Comparison of ENCODE assay signal across 22 cellular contexts in the genomic region with DNA sequence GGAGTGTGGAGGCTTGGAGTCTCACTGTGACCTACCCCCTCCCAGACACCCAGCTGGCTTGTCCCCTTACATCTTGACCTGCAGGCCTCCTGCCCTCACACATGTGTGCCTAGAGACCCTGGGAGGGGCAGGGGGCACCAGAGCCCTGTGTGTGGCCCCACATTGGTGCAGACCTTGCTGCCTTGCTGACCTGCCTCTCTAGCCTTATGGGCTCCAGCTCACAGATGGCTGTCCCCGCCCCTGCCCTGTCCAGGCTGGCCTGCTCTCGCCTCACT. TPM values are rescaled to one million over a fixed set of nuclear protein-coding genes. Genes with fewer than 3 reads are reported as not detected.
"Had no signal": no experiment of that assay in that cellular context is flagged by ENCODE, and none has a peak within 500 bp of the region (broad histone marks: within the 10 kb centered on the region; RNA-seq: fewer than 3 reads in every experiment).

No MANE protein-coding gene starts in this region.

- H3K4me3 ChIP-seq: heart left ventricle, skin epidermis, stomach, thoracic aorta, transverse colon had no signal

- H3K4me3 Mint-ChIP-seq: endodermal cell, naive B cell, nephron had no signal

- H3K27me3 ChIP-seq: heart left ventricle, stomach, transverse colon had no signal

- H3K27ac Mint-ChIP-seq: endodermal cell had no signal

- H3K36me3 Mint-ChIP-seq: naive B cell had no signal

- ATAC-seq: heart left ventricle, sciatic nerve had no signal

- H3K9me3 ChIP-seq: heart left ventricle, stomach, thoracic aorta, transverse colon had no signal

- H3K4me1 ChIP-seq: stomach, transverse colon had no signal

- H3K36me3 ChIP-seq: heart left ventricle, stomach, thoracic aorta, transverse colon had no signal

- DNase-seq: dermis blood vessel endothelial cell; endodermal cell; erythroblast; foreskin melanocyte; heart left ventricle; hypothalamus; kidney glomerular epithelial cell; mesendoderm; naive B cell; stimulated activated CD4-positive, alpha-beta T cell treated with anti-CD3 and anti-CD28 coated beads, Interleukin-2, amount 100 ng/mL, for 24 hours; stimulated activated CD4-positive, alpha-beta T cell treated with anti-CD3 and anti-CD28 coated beads, Interleukin-4, amount 100 ng/mL, for 4 hours; stimulated activated naive CD4-positive, alpha-beta T cell; stomach; substantia nigra; transverse colon had no signal

- H3K27me3 Mint-ChIP-seq: naive B cell had no signal

- FAIRE-seq: endothelial cell of umbilical vein, islet of Langerhans had no signal

- H3K27ac ChIP-seq: heart left ventricle, stomach, thoracic aorta, transverse colon had no signal

RNA-seq across cellular contexts. Expression of a gene that starts 9.4 kb away (rescaled TPM):
- total RNA-seq: endothelial cell of umbilical vein, lung microvascular endothelial cell had no signal
- polyA plus RNA-seq: endothelial cell of umbilical vein had no signal
